In the genomic region with DNA sequence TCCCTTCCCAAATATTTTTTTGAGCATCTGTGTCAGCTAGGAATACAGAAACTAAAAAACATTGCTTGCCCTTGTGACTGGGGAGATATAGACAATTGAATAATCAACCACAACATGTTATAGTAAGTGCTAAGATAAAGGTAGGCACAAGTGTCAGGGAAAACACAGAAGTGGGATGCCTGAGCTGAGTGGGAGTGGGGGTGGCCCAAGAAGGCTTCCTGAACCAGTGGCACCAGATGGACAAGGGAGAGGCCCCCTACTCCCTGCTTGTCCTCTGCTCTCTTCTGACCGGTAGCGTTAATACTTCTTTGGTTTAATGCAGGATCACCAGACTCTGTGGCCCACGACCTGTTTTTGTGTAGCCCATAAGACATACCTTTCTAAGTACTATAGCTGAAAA, we compare ENCODE assay signal across 11 cellular contexts. TPM values are rescaled to one million over a fixed set of nuclear protein-coding genes. Genes with fewer than 3 reads are reported as not detected.
DNase-seq lines count a peak whose midpoint lies in the region; ATAC-seq and TF ChIP-seq lines count a peak whose summit lies in the region.
"Had no signal": no experiment of that assay in that cellular context is flagged by ENCODE, and none has a peak within 500 bp of the region (broad histone marks: within the 10 kb centered on the region; RNA-seq: fewer than 3 reads in every experiment).

No MANE protein-coding gene starts in this region.

- H3K36me3 Mint-ChIP-seq in activated CD4-positive, alpha-beta memory T cell treated with anti-CD3 and anti-CD28 coated beads for 36 hours = no peaks in the 10 kb centered on the region
- H3K36me3 Mint-ChIP-seq in activated CD4-positive, alpha-beta memory T cell treated with anti-CD3 and anti-CD28 coated beads, Interleukin-2, amount 10 ng/mL, durations not matched to agents 7 days and 5 days (ENCODE audit: low read depth) = no peaks in the 10 kb centered on the region
- H3K36me3 Mint-ChIP-seq in activated T-helper 17 cell treated with anti-CD3 and anti-CD28 coated beads, Interleukin-2, amount 50 U/mL, for 72 hours (ENCODE audit: low read depth) = no peaks in the 10 kb centered on the region
- peaks cover 11% of the 10 kb centered on the region for H3K36me3 Mint-ChIP-seq in stimulated activated effector memory CD8-positive, alpha-beta T cell treated with anti-CD3 and anti-CD28 coated beads, Interleukin-12 subunit alpha, Interleukin-12 subunit beta, amount 100 ng/mL, for 72 hours
- H3K36me3 Mint-ChIP-seq in nephron progenitor cell (ENCODE audit: low read depth) = peaks cover 5% of the 10 kb centered on the region

- DNase-seq in activated CD4-positive, alpha-beta memory T cell treated with anti-CD3 and anti-CD28 coated beads for 36 hours = no peak
- no peak for DNase-seq in activated CD4-positive, alpha-beta memory T cell treated with anti-CD3 and anti-CD28 coated beads, Interleukin-2, amount 10 ng/mL, durations not matched to agents 7 days and 5 days
- DNase-seq in right atrium auricular region (ENCODE audit: low spot score) = no peak
- DNase-seq in stimulated activated effector memory CD8-positive, alpha-beta T cell treated with anti-CD3 and anti-CD28 coated beads, Interleukin-12 subunit alpha, Interleukin-12 subunit beta, amount 100 ng/mL, for 72 hours (ENCODE audit: low spot score in 2 of 2) = no peak
- no peak for DNase-seq in nephron progenitor cell
- DNase-seq in effector CD8-positive, alpha-beta T cell (lab: John Stamatoyannopoulos, UW) = no peak
- no peak for DNase-seq in NOMO-1 (lab: John Stamatoyannopoulos, UW; ENCODE audit: unreplicated experiment in 2 of 2)
- DNase-seq: NCI-H1694, sigmoid colon had no signal

- peaks cover 85% of the 10 kb centered on the region for H3K4me1 Mint-ChIP-seq in activated CD4-positive, alpha-beta memory T cell treated with anti-CD3 and anti-CD28 coated beads for 36 hours (ENCODE audit: low read depth)
- H3K4me1 Mint-ChIP-seq in activated CD4-positive, alpha-beta memory T cell treated with anti-CD3 and anti-CD28 coated beads, Interleukin-2, amount 10 ng/mL, durations not matched to agents 7 days and 5 days = peaks cover 60% of the 10 kb centered on the region
- H3K4me1 Mint-ChIP-seq in activated T-helper 17 cell treated with anti-CD3 and anti-CD28 coated beads, Interleukin-2, amount 50 U/mL, for 72 hours = peaks cover 58% of the 10 kb centered on the region
- H3K4me1 Mint-ChIP-seq in stimulated activated effector memory CD8-positive, alpha-beta T cell treated with anti-CD3 and anti-CD28 coated beads, Interleukin-12 subunit alpha, Interleukin-12 subunit beta, amount 100 ng/mL, for 72 hours = peaks cover 65% of the 10 kb centered on the region
- H3K4me1 Mint-ChIP-seq in nephron progenitor cell = peaks cover 44% of the 10 kb centered on the region

- H3K27me3 Mint-ChIP-seq in activated CD4-positive, alpha-beta memory T cell treated with anti-CD3 and anti-CD28 coated beads for 36 hours = no peaks in the 10 kb centered on the region
- H3K27me3 Mint-ChIP-seq in activated CD4-positive, alpha-beta memory T cell treated with anti-CD3 and anti-CD28 coated beads, Interleukin-2, amount 10 ng/mL, durations not matched to agents 7 days and 5 days = no peaks in the 10 kb centered on the region
- H3K27me3 Mint-ChIP-seq in activated T-helper 17 cell treated with anti-CD3 and anti-CD28 coated beads, Interleukin-2, amount 50 U/mL, for 72 hours = no peaks in the 10 kb centered on the region
- no peaks in the 10 kb centered on the region for H3K27me3 Mint-ChIP-seq in nephron progenitor cell (ENCODE audit: low read depth, poor library complexity)

- peak overlapping the region; percentile 53 for H3K27ac Mint-ChIP-seq in activated CD4-positive, alpha-beta memory T cell treated with anti-CD3 and anti-CD28 coated beads for 36 hours
- no peak overlapping the region for H3K27ac Mint-ChIP-seq in activated CD4-positive, alpha-beta memory T cell treated with anti-CD3 and anti-CD28 coated beads, Interleukin-2, amount 10 ng/mL, durations not matched to agents 7 days and 5 days
- H3K27ac Mint-ChIP-seq in activated T-helper 17 cell treated with anti-CD3 and anti-CD28 coated beads, Interleukin-2, amount 50 U/mL, for 72 hours = no peak overlapping the region
- H3K27ac Mint-ChIP-seq in stimulated activated effector memory CD8-positive, alpha-beta T cell treated with anti-CD3 and anti-CD28 coated beads, Interleukin-12 subunit alpha, Interleukin-12 subunit beta, amount 100 ng/mL, for 72 hours = peak overlapping the region; percentile 56
- H3K27ac Mint-ChIP-seq in nephron progenitor cell = no peak overlapping the region

- H3K4me3 Mint-ChIP-seq in activated CD4-positive, alpha-beta memory T cell treated with anti-CD3 and anti-CD28 coated beads for 36 hours = no peak overlapping the region
- no peak overlapping the region for H3K4me3 Mint-ChIP-seq in activated CD4-positive, alpha-beta memory T cell treated with anti-CD3 and anti-CD28 coated beads, Interleukin-2, amount 10 ng/mL, durations not matched to agents 7 days and 5 days
- peak overlapping the region; percentile 21 for H3K4me3 Mint-ChIP-seq in activated T-helper 17 cell treated with anti-CD3 and anti-CD28 coated beads, Interleukin-2, amount 50 U/mL, for 72 hours
- no peak overlapping the region for H3K4me3 Mint-ChIP-seq in stimulated activated effector memory CD8-positive, alpha-beta T cell treated with anti-CD3 and anti-CD28 coated beads, Interleukin-12 subunit alpha, Interleukin-12 subunit beta, amount 100 ng/mL, for 72 hours
- H3K4me3 Mint-ChIP-seq in nephron progenitor cell = no peak overlapping the region

- H3K9me3 Mint-ChIP-seq in activated CD4-positive, alpha-beta memory T cell treated with anti-CD3 and anti-CD28 coated beads for 36 hours = no peaks in the 10 kb centered on the region
- no peaks in the 10 kb centered on the region for H3K9me3 Mint-ChIP-seq in activated CD4-positive, alpha-beta memory T cell treated with anti-CD3 and anti-CD28 coated beads, Interleukin-2, amount 10 ng/mL, durations not matched to agents 7 days and 5 days
- H3K9me3 Mint-ChIP-seq in activated T-helper 17 cell treated with anti-CD3 and anti-CD28 coated beads, Interleukin-2, amount 50 U/mL, for 72 hours = no peaks in the 10 kb centered on the region
- no peaks in the 10 kb centered on the region for H3K9me3 Mint-ChIP-seq in stimulated activated effector memory CD8-positive, alpha-beta T cell treated with anti-CD3 and anti-CD28 coated beads, Interleukin-12 subunit alpha, Interleukin-12 subunit beta, amount 100 ng/mL, for 72 hours
- H3K9me3 Mint-ChIP-seq in nephron progenitor cell = peaks cover 4% of the 10 kb centered on the region

- intact Hi-C loops in activated CD4-positive, alpha-beta memory T cell treated with anti-CD3 and anti-CD28 coated beads for 36 hours (cut with micrococcal nuclease) = no loop called here

- peaks cover 0 to 31% of the 10 kb centered on the region in 2 donors for H3K4me1 ChIP-seq in right atrium auricular region

- H3K9me3 ChIP-seq in right atrium auricular region = peaks cover 0 to 4% of the 10 kb centered on the region in 2 donors
- H3K9me3 ChIP-seq: sigmoid colon had no signal

- ATAC-seq in activated T-helper 17 cell treated with anti-CD3 and anti-CD28 coated beads, Interleukin-2, amount 50 U/mL, for 72 hours (replicated peaks) = no peak
- ATAC-seq in stimulated activated effector memory CD8-positive, alpha-beta T cell treated with anti-CD3 and anti-CD28 coated beads, Interleukin-12 subunit alpha, Interleukin-12 subunit beta, amount 100 ng/mL, for 72 hours = no peak
- ATAC-seq: gastroesophageal sphincter had no signal

- peak overlapping the region; percentile 58 to 88 for H3K27ac ChIP-seq in right atrium auricular region
- H3K27ac ChIP-seq: gastroesophageal sphincter had no signal

- TF ChIP-seq CTCF in right atrium auricular region (IDR thresholded peaks at IDR 0.05) (no peak), nephron progenitor cell (IDR thresholded peaks at IDR 0.05) (no peak)

- CTCF ChIA-PET in activated CD4-positive, alpha-beta memory T cell treated with anti-CD3 and anti-CD28 coated beads for 36 hours (lab: Charles Lee) = interaction anchor here (1.1 to 4.4 kb wide), 7 partner anchors 8 to 103 kb away, joined by 3 to 24 read pairs (median 6); a partner anchor contains a TSS
- CTCF ChIA-PET in activated CD4-positive, alpha-beta memory T cell treated with anti-CD3 and anti-CD28 coated beads, Interleukin-2, amount 10 ng/mL, durations not matched to agents 7 days and 5 days (lab: Charles Lee) = interaction anchor here (0.6 to 1.5 kb wide), 6 partner anchors 8 to 358 kb away, joined by 3 to 4 read pairs (median 3); no protein-coding TSS in a partner anchor

- no peaks in the 10 kb centered on the region for H3K27me3 ChIP-seq in right atrium auricular region
- H3K27me3 ChIP-seq: gastroesophageal sphincter, sigmoid colon had no signal

- POLR2A ChIA-PET in activated CD4-positive, alpha-beta memory T cell treated with anti-CD3 and anti-CD28 coated beads for 36 hours (lab: Charles Lee) = interaction anchor here (1.1 to 1.3 kb wide), 2 partner anchors 10 to 15 kb away, joined by 3 to 7 read pairs; no protein-coding TSS in a partner anchor
- POLR2A ChIA-PET in activated CD4-positive, alpha-beta memory T cell treated with anti-CD3 and anti-CD28 coated beads, Interleukin-2, amount 10 ng/mL, durations not matched to agents 7 days and 5 days (lab: Charles Lee) = interaction anchor here (1.3 to 4.2 kb wide), 5 partner anchors 8 to 67 kb away, joined by 4 to 25 read pairs (median 6); a partner anchor contains a TSS

- no peak overlapping the region for H3K4me3 ChIP-seq in right atrium auricular region
- H3K4me3 ChIP-seq: gastroesophageal sphincter, sigmoid colon had no signal

- no peaks in the 10 kb centered on the region for H3K36me3 ChIP-seq in right atrium auricular region
- H3K36me3 ChIP-seq: gastroesophageal sphincter, sigmoid colon had no signal

RNA-seq across cellular contexts. Expression of a gene that starts 48.8 kb away (rescaled TPM):
- 10 to 100 TPM; 82.0 to 84.1 TPM for total RNA-seq in activated CD4-positive, alpha-beta memory T cell treated with anti-CD3 and anti-CD28 coated beads for 36 hours
- 10 to 100 TPM; 86.4 to 95.0 TPM for total RNA-seq in activated CD4-positive, alpha-beta memory T cell treated with anti-CD3 and anti-CD28 coated beads, Interleukin-2, amount 10 ng/mL, durations not matched to agents 7 days and 5 days
- total RNA-seq in activated T-helper 17 cell treated with anti-CD3 and anti-CD28 coated beads, Interleukin-2, amount 50 U/mL, for 72 hours = 100 to 1,000 TPM in 1 of 2 donors, 10 to 100 TPM in 1; 84.5 to 105 TPM
- 10 to 100 TPM; 47.7 to 88.9 TPM for total RNA-seq in right atrium auricular region

Comparison
In these comparisons a context has a peak if more than half of its experiments do, and no peak if none do; other contexts are left out.
1. H3K27ac Mint-ChIP-seq: peak in activated CD4-positive, alpha-beta memory T cell treated with anti-CD3 and anti-CD28 coated beads for 36 hours (single experiment) and stimulated activated effector memory CD8-positive, alpha-beta T cell treated with anti-CD3 and anti-CD28 coated beads, Interleukin-12 subunit alpha, Interleukin-12 subunit beta, amount 100 ng/mL, for 72 hours (single experiment); none in activated CD4-positive, alpha-beta memory T cell treated with anti-CD3 and anti-CD28 coated beads, Interleukin-2, amount 10 ng/mL, durations not matched to agents 7 days and 5 days (single experiment), activated T-helper 17 cell treated with anti-CD3 and anti-CD28 coated beads, Interleukin-2, amount 50 U/mL, for 72 hours (single experiment) and nephron progenitor cell (single experiment).